Comparison of ENCODE assay signal across 21 cellular contexts in the genomic region with DNA sequence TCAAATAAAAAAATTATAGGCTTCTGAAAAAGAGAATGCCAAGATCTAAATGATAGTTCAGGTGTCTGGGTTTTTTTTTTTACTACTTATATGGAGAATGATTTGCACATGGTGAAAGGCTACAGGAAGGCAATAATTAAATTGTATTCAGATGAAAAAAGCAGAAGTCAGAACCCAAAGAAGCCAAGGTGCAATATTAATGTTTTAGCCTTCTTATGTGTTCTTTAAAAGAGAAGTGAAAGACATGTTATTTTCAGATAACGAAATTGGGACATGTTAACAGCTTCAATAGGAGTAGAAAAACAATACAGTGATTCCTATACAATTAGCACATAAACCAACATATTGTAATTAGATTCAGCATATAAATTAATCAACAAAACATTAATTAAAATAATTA.
A peak's percentile ranks its signal among the peaks of the same experiment; 100 is the strongest.
DNase-seq lines count a peak whose midpoint lies in the region; ATAC-seq, FAIRE-seq and TF ChIP-seq lines count a peak whose summit lies in the region.
"Had no signal": no experiment of that assay in that cellular context is flagged by ENCODE, and none has a peak within 500 bp of the region (broad histone marks: within the 10 kb centered on the region; RNA-seq: fewer than 3 reads in every experiment).

No MANE protein-coding gene starts in this region.

- H3K36me3 ChIP-seq in OCI-LY7 (ENCODE audit: insufficient read depth, low read length): no peaks in the 10 kb centered on the region
- H3K36me3 ChIP-seq: BLaER1, HAP-1 had no signal

- intact Hi-C loops in OCI-LY7 (cut with micrococcal nuclease; ENCODE audit: unreplicated experiment): no loop called here

- no peak overlapping the region for H2AFZ ChIP-seq in OCI-LY7 (ENCODE audit: low read length)
- H2AFZ ChIP-seq: GM23248 had no signal

- no peak overlapping the region; the same call in 1 of the 2 replicates for H3K4me2 ChIP-seq in OCI-LY7 (ENCODE audit: low read length)
- H3K4me2 ChIP-seq: BLaER1 had no signal

- H3K79me2 ChIP-seq in OCI-LY7 (ENCODE audit: insufficient read depth, low read depth, low read length): no peaks in the 10 kb centered on the region

- FAIRE-seq in GM12891 (lab: Jason Lieb, UNC): no peak
- FAIRE-seq: GM12892, GM18507, GM19239 had no signal

- H4K20me1 ChIP-seq in OCI-LY7 (ENCODE audit: insufficient read depth, low read length): no peaks in the 10 kb centered on the region
- H4K20me1 ChIP-seq: BLaER1 had no signal

- no peak overlapping the region for H3K4me3 ChIP-seq in OCI-LY7 (ENCODE audit: low read depth, low read length, poor library complexity, severe bottlenecking)
- H3K4me3 ChIP-seq: BLaER1, GM23248, HAP-1 had no signal

- ATAC-seq in GM19395 (IDR thresholded peaks at IDR 0.05; ENCODE audit: unreplicated experiment): no peak

- no peaks in the 10 kb centered on the region for H3K9me3 ChIP-seq in OCI-LY7 (ENCODE audit: low read length)
- H3K9me3 ChIP-seq: BLaER1, HAP-1 had no signal

- no peaks in the 10 kb centered on the region for H3K9me2 ChIP-seq in OCI-LY7 (ENCODE audit: insufficient read depth, low read length)

- TF ChIP-seq CTCF in OCI-LY7 (conservative IDR thresholded peaks at IDR 0.05; ENCODE audit: low read length): no peak

- CTCF ChIA-PET in OCI-LY7 (lab: Charles Lee; ENCODE audit: unreplicated experiment): no interaction called here

- POLR2A ChIA-PET in OCI-LY7 (lab: Charles Lee): interaction anchor here (0.7 kb wide), 1 partner anchor 21 kb away, joined by 3 read pairs; no protein-coding TSS in a partner anchor

- no peak for TF ChIP-seq POLR2A in GM12891 (IDR thresholded peaks at IDR 0.05; ENCODE audit: low read depth, low read length)

- H3K27ac ChIP-seq in OCI-LY7 (ENCODE audit: low read depth, low read length, poor library complexity, severe bottlenecking): no peak overlapping the region
- H3K27ac ChIP-seq: BLaER1, GM23248 had no signal

- BruUV-seq in OCI-LY7 (replicated peaks; lab: Mats Ljungman, UMichigan): no TSS peak

- H3K4me1 ChIP-seq in OCI-LY7 (ENCODE audit: insufficient read depth, low read length, poor library complexity, severe bottlenecking): no peaks in the 10 kb centered on the region
- H3K4me1 ChIP-seq: BLaER1, HAP-1 had no signal

- peak; percentile 66 for DNase-seq in NOMO-1 treated with DMSO at 0.1 percent for 48 hours (lab: John Stamatoyannopoulos, UW; ENCODE audit: unreplicated experiment)
- DNase-seq in NOMO-1 treated with dmso at 0.1 percent for 144 hours (lab: John Stamatoyannopoulos, UW; ENCODE audit: unreplicated experiment): no peak
- no peak for DNase-seq in GM12891 (ENCODE audit: insufficient read length, low spot score)
- peak; percentile 12 for DNase-seq in MV-4-11 (lab: John Stamatoyannopoulos, UW)
- peak; percentile 2 for DNase-seq in OCI-LY7 (ENCODE audit: low spot score)
- no peak for DNase-seq in NCI-H2227 (lab: John Stamatoyannopoulos, UW; ENCODE audit: unreplicated experiment)
- no peak for DNase-seq in ecto neural progenitor cell (ENCODE audit: low spot score)
- DNase-seq: 8988T; CD8-positive, alpha-beta memory T cell; COR-L47; DMS 273 treated with DMSO at 0.1 percent for 48 hours; DMS53; DND-41; EL; GM23248 had no signal

TF ChIP-seq in GM12891, 5 proteins besides CTCF, POLR2A, EP300 and RAD21:
- no peak for TF ChIP-seq POLR2AphosphoS5 (IDR thresholded peaks at IDR 0.05; ENCODE audit: low read depth, low read length)
- TF ChIP-seq TAF1 (IDR thresholded peaks at IDR 0.05; ENCODE audit: low read depth, low read length): no peak
- no peak for TF ChIP-seq POU2F2 (IDR thresholded peaks at IDR 0.05; ENCODE audit: low read depth, low read length)
- no peak for TF ChIP-seq PAX5 (IDR thresholded peaks at IDR 0.05; ENCODE audit: insufficient read depth, low read length, severe bottlenecking)
- TF ChIP-seq SPI1 (IDR thresholded peaks at IDR 0.05; ENCODE audit: low read depth, low read length): peak; percentile 57

Comparison
In these comparisons a context has a peak if more than half of its experiments do, and no peak if none do; other contexts are left out.
1. DNase-seq: peak in NOMO-1 treated with DMSO at 0.1 percent for 48 hours (single experiment), MV-4-11 (single experiment) and OCI-LY7 (single experiment); none in NOMO-1 treated with dmso at 0.1 percent for 144 hours (single experiment), GM12891 (single experiment), NCI-H2227 (single experiment) and ecto neural progenitor cell (single experiment).